ENCODE assay signal across 2 cellular contexts in the genomic region with DNA sequence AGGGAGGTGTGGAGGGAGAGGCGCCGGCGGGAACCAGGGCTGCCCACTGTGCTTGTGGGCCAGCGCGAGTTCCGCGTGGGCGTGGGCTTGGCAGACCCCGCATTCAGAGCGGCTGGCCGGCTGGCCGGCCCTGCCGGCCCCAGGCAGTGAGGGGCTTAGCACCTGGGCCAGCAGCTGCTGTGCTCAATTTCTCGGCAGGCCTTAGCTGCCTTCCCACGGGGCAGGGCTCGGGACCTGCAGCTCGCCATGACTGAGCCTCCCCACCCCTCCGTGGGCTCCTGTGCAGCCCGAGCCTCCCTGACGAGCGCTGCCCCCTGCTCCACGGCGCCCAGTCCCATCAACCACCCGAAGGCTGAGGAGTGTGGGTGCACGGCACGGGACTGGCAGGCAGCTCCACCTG.
A peak's percentile ranks its signal among the peaks of the same experiment; 100 is the strongest.
TF ChIP-seq lines count a peak whose summit lies in the region.

No MANE protein-coding gene starts in this region.

TF ChIP-seq in WTC11, 78 proteins besides CTCF, POLR2A, EP300 and RAD21:
- TF ChIP-seq RELA (CRISPR knock-in tag; IDR thresholded peaks at IDR 0.05; ENCODE audit: borderline replicate concordance), result 0 out of 2 replicates have a peak, but pooled peaks have one; percentile 27

TF ChIP-seq in HepG2, 621 proteins besides CTCF, POLR2A, EP300 and RAD21:
- TF ChIP-seq STAG1 (CRISPR knock-in tag; IDR thresholded peaks at IDR 0.05) (peak; percentile 45), ZNF687 (CRISPR knock-in tag; IDR thresholded peaks at IDR 0.05) (peak; percentile 24; the same call in 1 of the 2 replicates)
